In genomic region chr2:126656311-126657145, GRCh38 we compare ENCODE assay signal across 9 cellular contexts. TPM values are rescaled to one million over a fixed set of nuclear protein-coding genes. Genes with fewer than 3 reads are reported as not detected.
DNase-seq lines count a peak whose midpoint lies in the region; ATAC-seq lines count a peak whose summit lies in the region.
"Had no signal": no experiment of that assay in that cellular context is flagged by ENCODE, and none has a peak within 500 bp of the region (broad histone marks: within the 10 kb centered on the region; RNA-seq: fewer than 3 reads in every experiment).

No MANE protein-coding gene starts in this region.

- H4K91ac ChIP-seq in mesenchymal stem cell (ENCODE audit: low read length): peak overlapping the region; percentile 100

- H3K23ac ChIP-seq in mesenchymal stem cell (ENCODE audit: low read length in 2 of 2): peak overlapping the region in 1 of 2 experiments; percentile 98

- peak; percentile 23 for ATAC-seq in HG03139 (IDR thresholded peaks at IDR 0.05; ENCODE audit: unreplicated experiment)
- ATAC-seq: A549 had no signal

- peaks cover 12 to 39% of the 10 kb centered on the region in 2 donors for H3K4me1 ChIP-seq in duodenal mucosa (ENCODE audit: control insufficient read depth in 1 of 2, insufficient read depth in 2 of 2, low read length in 2 of 2)
- peaks cover 28% of the 10 kb centered on the region for H3K4me1 ChIP-seq in mesenchymal stem cell (ENCODE audit: control insufficient read depth, insufficient read depth, low read depth, low read length)
- peaks cover 25 to 67% (median 62%) of the 10 kb centered on the region in 5 donors for H3K4me1 ChIP-seq in subcutaneous abdominal adipose tissue (ENCODE audit: control insufficient read depth in 5 of 5, insufficient read depth in 5 of 5, low read length in 5 of 5)
- H3K4me1 ChIP-seq: A549 had no signal

- peak overlapping the region; percentile 100 for H3K18ac ChIP-seq in mesenchymal stem cell (ENCODE audit: low read depth in 1 of 2, low read length in 2 of 2)

- no peaks in the 10 kb centered on the region for H3K9me3 ChIP-seq in duodenal mucosa (ENCODE audit: control insufficient read depth in 1 of 2, low read length in 2 of 2)
- no peaks in the 10 kb centered on the region for H3K9me3 ChIP-seq in mesenchymal stem cell (ENCODE audit: control insufficient read depth, low read length)
- H3K9me3 ChIP-seq in subcutaneous abdominal adipose tissue (ENCODE audit: control insufficient read depth in 5 of 5, low read length in 5 of 5): no peaks in the 10 kb centered on the region
- H3K9me3 ChIP-seq: A549 had no signal

- under 1% methylated on average over 47 of the region's 51 CpGs for WGBS in mesenchymal stem cell

- H2BK15ac ChIP-seq in mesenchymal stem cell (ENCODE audit: low read depth, poor library complexity, severe bottlenecking): peak overlapping the region; percentile 96

- H3K9ac ChIP-seq in duodenal mucosa (ENCODE audit: low read depth in 1 of 2, low read length in 2 of 2): peak overlapping the region; percentile 72 to 73
- peak overlapping the region; percentile 100 for H3K9ac ChIP-seq in mesenchymal stem cell (ENCODE audit: low read length)
- H3K9ac ChIP-seq in subcutaneous abdominal adipose tissue (ENCODE audit: low read length in 5 of 5): peak overlapping the region; percentile 87 to 97 (median 91)

- H3K27ac ChIP-seq in duodenal mucosa (ENCODE audit: low read depth, low read length) (peak overlapping the region; percentile 88), mesenchymal stem cell (ENCODE audit: low read length, poor library complexity, severe bottlenecking) (peak overlapping the region; percentile 95), subcutaneous abdominal adipose tissue (ENCODE audit: low read depth, low read length) (peak overlapping the region; percentile 99)
- H3K27ac ChIP-seq: A549 had no signal

- peak overlapping the region; percentile 63 for H3K4me2 ChIP-seq in mesenchymal stem cell (ENCODE audit: low read length, poor library complexity, severe bottlenecking)
- H3K4me2 ChIP-seq: A549 had no signal

- peak overlapping the region; percentile 14 for H2AK5ac ChIP-seq in mesenchymal stem cell (ENCODE audit: low read length, severe bottlenecking)

- H3K4ac ChIP-seq in mesenchymal stem cell (ENCODE audit: low read depth in 1 of 2, low read length in 2 of 2): peak overlapping the region; percentile 98 to 100

- H3K79me1 ChIP-seq in mesenchymal stem cell (replicated peaks; ENCODE audit: low read length, poor library complexity, severe bottlenecking): no peaks in the 10 kb centered on the region

- H4K8ac ChIP-seq in mesenchymal stem cell (ENCODE audit: low read length): peak overlapping the region; percentile 67

- H2AFZ ChIP-seq in mesenchymal stem cell (ENCODE audit: low read depth, low read length): no peak overlapping the region

- H3K36me3 ChIP-seq in duodenal mucosa (ENCODE audit: control insufficient read depth in 1 of 2, insufficient read depth in 2 of 2, low read length in 2 of 2) (no peaks in the 10 kb centered on the region), mesenchymal stem cell (ENCODE audit: control insufficient read depth in 1 of 2, insufficient read depth in 2 of 2, low read depth in 1 of 2, low read length in 2 of 2) (peaks cover 0 to 14% of the 10 kb centered on the region in 2 experiments), subcutaneous abdominal adipose tissue (ENCODE audit: control insufficient read depth in 5 of 5, insufficient read depth in 5 of 5, low read length in 5 of 5) (peaks cover 0 to 6% (median 5%) of the 10 kb centered on the region in 5 donors)

- H3K4me3 ChIP-seq in duodenal mucosa (ENCODE audit: low read depth in 1 of 2, low read length in 2 of 2) (peak overlapping the region; percentile 77 to 84), mesenchymal stem cell (ENCODE audit: insufficient read depth in 1 of 2, low read depth in 1 of 2, low read length in 2 of 2) (peak overlapping the region; percentile 85 to 91), subcutaneous abdominal adipose tissue (ENCODE audit: low read depth in 1 of 5, low read length in 5 of 5) (peak overlapping the region; percentile 74 to 88 (median 78))
- H3K4me3 ChIP-seq: A549 had no signal

- peak overlapping the region; percentile 57 to 93 for H2BK12ac ChIP-seq in mesenchymal stem cell (ENCODE audit: low read length in 2 of 2)

- H3K27me3 ChIP-seq in duodenal mucosa (ENCODE audit: control insufficient read depth in 1 of 2, insufficient read depth in 2 of 2, low read length in 2 of 2) (no peaks in the 10 kb centered on the region), mesenchymal stem cell (ENCODE audit: control insufficient read depth in 1 of 2, insufficient read depth in 1 of 2, low read length in 2 of 2) (no peaks in the 10 kb centered on the region), subcutaneous abdominal adipose tissue (ENCODE audit: control insufficient read depth in 5 of 5, insufficient read depth in 4 of 5, low read length in 5 of 5) (no peaks in the 10 kb centered on the region)

- H3K14ac ChIP-seq in mesenchymal stem cell (ENCODE audit: low read length in 2 of 2): peak overlapping the region; percentile 69 to 99

- H2BK120ac ChIP-seq in mesenchymal stem cell (ENCODE audit: low read depth, low read length): peak overlapping the region; percentile 100

- peak overlapping the region; percentile 97 for H2BK5ac ChIP-seq in mesenchymal stem cell (ENCODE audit: low read depth, low read length, poor library complexity, severe bottlenecking)

- DNase-seq in NK-92 treated with Interleukin-12 subunit alpha and Interleukin-12 subunit beta, amount 100 ng/mL, for 24 hours (lab: John Stamatoyannopoulos, UW): peak; percentile 25
- DNase-seq in NK-92 (lab: John Stamatoyannopoulos, UW; ENCODE audit: unreplicated experiment) (no peak), mesenchymal stem cell (no peak), NCI-H1417 (lab: John Stamatoyannopoulos, UW) (no peak)
- peak; percentile 52 for DNase-seq in activated CD4-positive, CD25-positive, alpha-beta regulatory T cell treated with anti-CD3 and anti-CD28 coated beads, Interleukin-2, amount 50 U/mL, for 72 hours

RNA-seq across cellular contexts. Expression of gene GYPC, which starts 0.6 kb away (rescaled TPM):
- 199 TPM for polyA plus RNA-seq in mesenchymal stem cell (2013, experiment 1 of 2)
- polyA plus RNA-seq in mesenchymal stem cell (2013, experiment 2 of 2): 195 TPM
- polyA plus RNA-seq: A549 had no signal

Comparison
In these comparisons a context has a peak if more than half of its experiments do, and no peak if none do; other contexts are left out.
1. DNase-seq: peak in NK-92 treated with Interleukin-12 subunit alpha and Interleukin-12 subunit beta, amount 100 ng/mL, for 24 hours (single experiment) and activated CD4-positive, CD25-positive, alpha-beta regulatory T cell treated with anti-CD3 and anti-CD28 coated beads, Interleukin-2, amount 50 U/mL, for 72 hours (single experiment); none in NK-92 (single experiment), mesenchymal stem cell (single experiment) and NCI-H1417 (0 of 3).
2. Peak in every context shown above with its lines, with median percentiles within 50 percentile points of each other: H3K27ac ChIP-seq, H3K4me3 ChIP-seq and H3K9ac ChIP-seq.